15 cellular contexts compared by ENCODE assay signal in genomic region chr1:183891158-183891557, GRCh38.
A peak's percentile ranks its signal among the peaks of the same experiment; 100 is the strongest.
DNase-seq lines count a peak whose midpoint lies in the region; ATAC-seq and TF ChIP-seq lines count a peak whose summit lies in the region.
"Had no signal": no experiment of that assay in that cellular context is flagged by ENCODE, and none has a peak within 500 bp of the region (broad histone marks: within the 10 kb centered on the region; RNA-seq: fewer than 3 reads in every experiment).

No MANE protein-coding gene starts in this region.

- 0 out of 2 replicates have a peak overlapping the region, but pooled peaks have one; percentile 10 for H3K4me2 ChIP-seq in BLaER1

- intact Hi-C loops in right lobe of liver (cut with DNase I) = no loop called here

- H3K36me3 ChIP-seq in BLaER1 = peaks cover 78% of the 10 kb centered on the region
- no peaks in the 10 kb centered on the region for H3K36me3 ChIP-seq in right lobe of liver

- WGBS in right lobe of liver (ENCODE audit: insufficient coverage, low coverage, low lambda C conversion rate, missing lambda C conversion rate) = no CpG with 5 or more reads among the region's 1 CpG

- no peak overlapping the region for H3K4me3 ChIP-seq in BLaER1
- no peak overlapping the region for H3K4me3 ChIP-seq in right lobe of liver

- ATAC-seq in GM19372 (IDR thresholded peaks at IDR 0.05; ENCODE audit: low read depth, unreplicated experiment) (peak; percentile 63), HG02678 (IDR thresholded peaks at IDR 0.05; ENCODE audit: unreplicated experiment) (peak; percentile 79), HG03558 (IDR thresholded peaks at IDR 0.05; ENCODE audit: extremely low read depth, unreplicated experiment) (peak; percentile 51), right lobe of liver (no peak)
- ATAC-seq: activated T-cell treated with anti-CD3 and anti-CD28 coated beads, Interleukin-2, amount 50 U/mL, for 4 hours had no signal

- peaks cover 65% of the 10 kb centered on the region for H3K4me1 ChIP-seq in BLaER1
- peaks cover 0 to 13% (median 0%) of the 10 kb centered on the region in 4 donors for H3K4me1 ChIP-seq in right lobe of liver

- no peak overlapping the region for H3K27ac ChIP-seq in BLaER1
- H3K27ac ChIP-seq in right lobe of liver = no peak overlapping the region

- no peaks in the 10 kb centered on the region for H3K9me3 ChIP-seq in BLaER1
- H3K9me3 ChIP-seq in right lobe of liver = no peaks in the 10 kb centered on the region

- DNase-seq in NCI-H128 (lab: John Stamatoyannopoulos, UW; ENCODE audit: unreplicated experiment) = no peak
- DNase-seq in SK-N-DZ (ENCODE audit: low spot score) = no peak
- no peak for DNase-seq in right lobe of liver
- DNase-seq in DMS53 (lab: John Stamatoyannopoulos, UW) = no peak
- DNase-seq: 8988T; activated T-cell treated with anti-CD3 and anti-CD28 coated beads, Interleukin-2, amount 50 U/mL, for 4 hours; Calu3; HCEC 1CT; naive B cell; NCI-H1694 treated with DMSO at 0.1 percent for 48 hours; NCI-H748 treated with DMSO at 0.1 percent for 48 hours had no signal

- H4K20me1 ChIP-seq in BLaER1 = no peaks in the 10 kb centered on the region

- H3K27me3 ChIP-seq in BLaER1 (no peaks in the 10 kb centered on the region), right lobe of liver (no peaks in the 10 kb centered on the region)

- no peak overlapping the region for H3K9ac ChIP-seq in BLaER1

- TF ChIP-seq CTCF in right lobe of liver (IDR thresholded peaks at IDR 0.05) = no peak

- no peak for TF ChIP-seq POLR2A in right lobe of liver (IDR thresholded peaks at IDR 0.05)

Comparison
In these comparisons a context has a peak if more than half of its experiments do, and no peak if none do; other contexts are left out.
1. ATAC-seq: peak in GM19372 (single experiment), HG02678 (single experiment) and HG03558 (single experiment); none in right lobe of liver (0 of 4).